8 cellular contexts compared by ENCODE assay signal in the genomic region with DNA sequence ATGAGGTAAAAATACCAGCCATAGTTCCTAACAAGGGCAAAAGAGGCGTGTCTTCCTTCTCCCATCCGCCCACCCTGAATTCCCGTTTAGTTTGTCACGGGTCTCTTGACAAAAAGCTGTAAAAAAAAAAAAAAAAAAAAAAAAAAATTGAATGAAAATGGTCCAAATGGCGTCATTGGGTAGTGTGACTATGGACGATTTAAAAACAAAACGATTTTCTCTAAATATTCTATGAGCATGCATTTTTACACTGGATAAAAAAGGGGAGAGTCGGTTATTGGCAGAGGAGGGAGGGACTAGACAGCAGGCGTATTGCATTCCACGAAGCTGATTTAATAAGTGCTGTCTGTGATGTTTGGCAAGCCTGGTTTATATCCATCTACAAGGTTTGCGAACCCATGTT. TPM values are rescaled to one million over a fixed set of nuclear protein-coding genes. Genes with fewer than 3 reads are reported as not detected.
A peak's percentile ranks its signal among the peaks of the same experiment; 100 is the strongest.
DNase-seq lines count a peak whose midpoint lies in the region; ATAC-seq and TF ChIP-seq lines count a peak whose summit lies in the region.

A gene (plus strand): TSS at position 338 of the 403 bp plus-strand sequence. CDS start 35,214 bp downstream, outside the sequence.

- H3K27me3 ChIP-seq in gastroesophageal sphincter = no peaks in the 10 kb centered on the region

- POLR2A ChIA-PET in activated B cell treated with CpG ODN at 0.5 μM for 24 hours (lab: Charles Lee) = no interaction called here

- DNase-seq in AG08395 (ENCODE audit: low spot score) (peak; percentile 34), activated B cell treated with CpG ODN at 0.5 μM for 24 hours (no peak), pons (ENCODE audit: low spot score) (peak; percentile 39), NOMO-1 (lab: John Stamatoyannopoulos, UW; ENCODE audit: unreplicated experiment in 2 of 2) (no peak)

- peaks cover 1% of the 10 kb centered on the region for H3K27me3 Mint-ChIP-seq in activated B cell treated with CpG ODN at 0.5 μM for 24 hours

- H3K4me1 ChIP-seq in gastroesophageal sphincter = peaks cover 0 to 9% (median 0%) of the 10 kb centered on the region in 3 donors

- H3K4me3 Mint-ChIP-seq in activated B cell treated with CpG ODN at 0.5 μM for 24 hours = peak within 1 kb of the TSS; percentile 81

- CTCF ChIA-PET in activated B cell treated with CpG ODN at 0.5 μM for 24 hours (lab: Charles Lee) = no interaction called here

- H3K36me3 Mint-ChIP-seq in activated B cell treated with CpG ODN at 0.5 μM for 24 hours (ENCODE audit: low read depth) = no peaks in the 10 kb centered on the region

- H3K36me3 ChIP-seq in gastroesophageal sphincter = no peaks in the 10 kb centered on the region

- intact Hi-C loops in activated B cell treated with CpG ODN at 0.5 μM for 24 hours (cut with micrococcal nuclease) = no loop called here

- no peak for TF ChIP-seq EP300 in gastroesophageal sphincter (IDR thresholded peaks at IDR 0.05)

- TF ChIP-seq CTCF in activated B cell treated with CpG ODN at 0.5 μM for 24 hours (IDR thresholded peaks at IDR 0.05) (no peak), gastroesophageal sphincter (IDR thresholded peaks at IDR 0.05) (no peak)

- ATAC-seq in HG02763 (IDR thresholded peaks at IDR 0.05; ENCODE audit: unreplicated experiment) (peak; percentile 9), activated B cell treated with CpG ODN at 0.5 μM for 24 hours (ENCODE audit: low read depth) (no peak), gastroesophageal sphincter (peak; percentile 52), HG03280 (IDR thresholded peaks at IDR 0.05; ENCODE audit: unreplicated experiment) (no peak), GM18907 (IDR thresholded peaks at IDR 0.05; ENCODE audit: unreplicated experiment) (no peak)

- H3K9me3 ChIP-seq in gastroesophageal sphincter = no peaks in the 10 kb centered on the region

- TF ChIP-seq POLR2A in gastroesophageal sphincter (IDR thresholded peaks at IDR 0.05) = no peak

- 0 to 4% methylated on average over 9 to 10 of the region's 11 CpGs for WGBS in gastroesophageal sphincter (ENCODE audit: low coverage in 1 of 2), 2 donors

- H3K9me3 Mint-ChIP-seq in activated B cell treated with CpG ODN at 0.5 μM for 24 hours = no peaks in the 10 kb centered on the region

- no peak within 1 kb of the TSS for H3K27ac Mint-ChIP-seq in activated B cell treated with CpG ODN at 0.5 μM for 24 hours

- H3K4me3 ChIP-seq in gastroesophageal sphincter = peak within 1 kb of the TSS; percentile 63 to 95

- peak within 1 kb of the TSS; percentile 30 to 80 (median 77) for H3K27ac ChIP-seq in gastroesophageal sphincter

- peaks cover 3% of the 10 kb centered on the region for H3K4me1 Mint-ChIP-seq in activated B cell treated with CpG ODN at 0.5 μM for 24 hours

RNA-seq across cellular contexts. Expression of the gene that starts here (rescaled TPM):
- not detected in 2 replicates for total RNA-seq in activated B cell treated with CpG ODN at 0.5 μM for 24 hours
- under 1 TPM in 1 of 4 donors, not detected in 3; 0.12 TPM for total RNA-seq in gastroesophageal sphincter

Comparison
In these comparisons a context has a peak if more than half of its experiments do, and no peak if none do; other contexts are left out.
1. Peak in ATAC-seq, H3K4me3 ChIP-seq and H3K27ac ChIP-seq in gastroesophageal sphincter; RNA of the gene not detected or under 1 TPM.
2. DNase-seq: peak in AG08395 (single experiment) and pons (single experiment); none in activated B cell treated with CpG ODN at 0.5 μM for 24 hours (single experiment) and NOMO-1 (0 of 2).